9 cellular contexts compared by ENCODE assay signal in genomic region chr16:50266337-50267091, GRCh38. TPM values are rescaled to one million over a fixed set of nuclear protein-coding genes. Genes with fewer than 3 reads are reported as not detected.
A peak's percentile ranks its signal among the peaks of the same experiment; 100 is the strongest.
DNase-seq lines count a peak whose midpoint lies in the region; ATAC-seq and TF ChIP-seq lines count a peak whose summit lies in the region.
"Had no signal": no experiment of that assay in that cellular context is flagged by ENCODE, and none has a peak within 500 bp of the region (broad histone marks: within the 10 kb centered on the region; RNA-seq: fewer than 3 reads in every experiment).

Gene ADCY7, plus strand, starts transcription at chr16:50266551. Its CDS starts 21,629 bp downstream, at chr16:50288180.

- no peaks in the 10 kb centered on the region for H3K36me3 Mint-ChIP-seq in stimulated activated memory B cell treated with anti-CD40 and anti-IgM and Interleukin-4, amounts not matched to agents 10 μg/mL and 1 μg/mL and 100 μg/mL, for 72 hours

- TSS peak; percentile 72 for BruUV-seq in HCT116 (replicated peaks; lab: Mats Ljungman, UMichigan)

- TF ChIP-seq CTCF in GM10266 (IDR thresholded peaks at IDR 0.05; ENCODE audit: control insufficient read depth, insufficient read depth, low read depth, missing control alignments) (no peak), HCT116 (IDR thresholded peaks at IDR 0.05 in 2 of 3, conservative IDR thresholded peaks at IDR 0.05 in 1 of 3; ENCODE audit: borderline replicate concordance in 1 of 3, insufficient read depth in 1 of 3, low read depth in 2 of 3, low read length in 2 of 3) (no peak)

- no peaks in the 10 kb centered on the region for H3K9me2 ChIP-seq in HCT116 (ENCODE audit: insufficient read depth)

- no peaks in the 10 kb centered on the region for H3K27me3 ChIP-seq in HCT116 (ENCODE audit: insufficient read depth, low read length)
- H3K27me3 ChIP-seq in mucosa of stomach (ENCODE audit: control insufficient read depth, insufficient read depth, low read length), result no peaks in the 10 kb centered on the region

- H3K36me3 ChIP-seq in HCT116 (ENCODE audit: control insufficient read depth in 1 of 2, insufficient read depth in 2 of 2, low read length in 2 of 2) (no peaks in the 10 kb centered on the region), mucosa of stomach (ENCODE audit: control insufficient read depth, insufficient read depth, low read length) (no peaks in the 10 kb centered on the region)

- RAD21 ChIA-PET in HCT116 (lab: Charles Lee; ENCODE audit: low non-redundant PET in 1 of 2, low total read pairs in 2 of 2, uncharacterized antibody in 2 of 2, unreplicated experiment in 2 of 2), result no interaction called here

- H3K9me3 Mint-ChIP-seq in stimulated activated memory B cell treated with anti-CD40 and anti-IgM and Interleukin-4, amounts not matched to agents 10 μg/mL and 1 μg/mL and 100 μg/mL, for 72 hours, result no peaks in the 10 kb centered on the region

- H3K4me1 ChIP-seq in HCT116 (ENCODE audit: control insufficient read depth in 1 of 2, insufficient read depth in 2 of 2, low read length in 2 of 2) (peaks cover 22 to 36% of the 10 kb centered on the region in 2 experiments), mucosa of stomach (ENCODE audit: control insufficient read depth, insufficient read depth, low read length) (peaks cover 40% of the 10 kb centered on the region)
- H3K4me1 ChIP-seq: parathyroid adenoma had no signal

- peak within 1 kb of the TSS; percentile 96 for H3K4me2 ChIP-seq in HCT116 (ENCODE audit: low read length)

- peak within 1 kb of the TSS; percentile 78 for H3K9ac ChIP-seq in HCT116 (ENCODE audit: low read length)
- H3K9ac ChIP-seq in mucosa of stomach (ENCODE audit: low read length), result peak within 1 kb of the TSS; percentile 64
- H3K9ac ChIP-seq: parathyroid adenoma had no signal

- TF ChIP-seq POLR2A in HCT116 (IDR thresholded peaks at IDR 0.05; ENCODE audit: borderline replicate concordance, extremely low read depth, insufficient read depth, insufficient read length), result no peak

- H3K4me3 ChIP-seq in HCT116 (replicated peaks in 1 of 2; ENCODE audit: low read depth in 1 of 2, low read length in 2 of 2), result peak within 1 kb of the TSS; percentile 59 to 75
- peak within 1 kb of the TSS; percentile 25 for H3K4me3 ChIP-seq in mucosa of stomach (ENCODE audit: low read length)

- POLR2A ChIA-PET in HCT116 (lab: Charles Lee), result no interaction called here

- H3K4me1 Mint-ChIP-seq in stimulated activated memory B cell treated with anti-CD40 and anti-IgM and Interleukin-4, amounts not matched to agents 10 μg/mL and 1 μg/mL and 100 μg/mL, for 72 hours, result peaks cover 80% of the 10 kb centered on the region

- peak within 1 kb of the TSS; percentile 89 for H3K4me3 Mint-ChIP-seq in stimulated activated memory B cell treated with anti-CD40 and anti-IgM and Interleukin-4, amounts not matched to agents 10 μg/mL and 1 μg/mL and 100 μg/mL, for 72 hours

- peak; percentile 89 for ATAC-seq in HCT116
- peak; percentile 92 for ATAC-seq in stimulated activated memory B cell treated with anti-CD40 and anti-IgM and Interleukin-4, amounts not matched to agents 10 μg/mL and 1 μg/mL and 100 μg/mL, for 72 hours

- H3K79me2 ChIP-seq in HCT116 (ENCODE audit: insufficient read depth, low read length), result 0 out of 2 replicates have a peak, but pooled peaks cover 3% of the 10 kb centered on the region
- H3K79me2 ChIP-seq: parathyroid adenoma had no signal

- H4K20me1 ChIP-seq in HCT116 (ENCODE audit: insufficient read depth), result no peaks in the 10 kb centered on the region

- H3K27me3 Mint-ChIP-seq in stimulated activated memory B cell treated with anti-CD40 and anti-IgM and Interleukin-4, amounts not matched to agents 10 μg/mL and 1 μg/mL and 100 μg/mL, for 72 hours, result no peaks in the 10 kb centered on the region

- H3K9me3 ChIP-seq in HCT116 (ENCODE audit: control insufficient read depth in 1 of 2, insufficient read depth in 1 of 2, low read depth in 1 of 2, low read length in 2 of 2) (no peaks in the 10 kb centered on the region), mucosa of stomach (ENCODE audit: control insufficient read depth, low read length) (no peaks in the 10 kb centered on the region)

- H3K27ac Mint-ChIP-seq in stimulated activated memory B cell treated with anti-CD40 and anti-IgM and Interleukin-4, amounts not matched to agents 10 μg/mL and 1 μg/mL and 100 μg/mL, for 72 hours, result peak within 1 kb of the TSS; percentile 96

- TF ChIP-seq RAD21 in HCT116 (IDR thresholded peaks at IDR 0.05; ENCODE audit: low read depth), result no peak

- intact Hi-C loops in HCT116 (cut with micrococcal nuclease), result no loop called here

- DNase-seq in GM10266 (ENCODE audit: extremely low spot score) (peak; percentile 70), HCT116 (ENCODE audit: low read depth, low spot score) (peak; percentile 26), MV-4-11 (lab: John Stamatoyannopoulos, UW) (peak; percentile 84), Ammon's horn (ENCODE audit: low spot score) (no peak)
- DNase-seq in activated CD4-positive, alpha-beta T cell treated with anti-CD3 and anti-CD28 coated beads, Interleukin-2, amount 50 U/mL, for 24 hours (ENCODE audit: low read depth in 1 of 2, low spot score in 1 of 2), result peak; percentile 66 to 83
- DNase-seq in effector CD4-positive, alpha-beta T cell, result peak; percentile 80

- H3K27ac ChIP-seq in HCT116 (ENCODE audit: low read depth, low read length), result peak within 1 kb of the TSS; percentile 70
- H3K27ac ChIP-seq: parathyroid adenoma had no signal

- H2AFZ ChIP-seq in HCT116 (ENCODE audit: low read depth, low read length, poor library complexity, severe bottlenecking), result no peak within 1 kb of the TSS
- H2AFZ ChIP-seq: parathyroid adenoma had no signal

- CTCF ChIA-PET in HCT116 (lab: Charles Lee), result interaction anchor here (1.2 kb wide), 1 partner anchor 540 kb away, joined by 3 read pairs; no protein-coding TSS in a partner anchor

TF ChIP-seq in HCT116, 20 proteins besides CTCF, POLR2A, EP300 and RAD21:
- peak; percentile 72 for TF ChIP-seq MAX (IDR thresholded peaks at IDR 0.05)
- TF ChIP-seq CEBPB (IDR thresholded peaks at IDR 0.05; ENCODE audit: low read depth), result no peak

RNA-seq across cellular contexts. Expression of gene ADCY7, which starts in this region (rescaled TPM):
- total RNA-seq in HCT116 (2021; ENCODE audit: unreplicated experiment), result 34.2 TPM
- 25.4 and 38.4 TPM in 2 replicates for polyA plus RNA-seq in HCT116 (2012)
